Comparison of ENCODE assay signal across 17 cellular contexts in the genomic region with DNA sequence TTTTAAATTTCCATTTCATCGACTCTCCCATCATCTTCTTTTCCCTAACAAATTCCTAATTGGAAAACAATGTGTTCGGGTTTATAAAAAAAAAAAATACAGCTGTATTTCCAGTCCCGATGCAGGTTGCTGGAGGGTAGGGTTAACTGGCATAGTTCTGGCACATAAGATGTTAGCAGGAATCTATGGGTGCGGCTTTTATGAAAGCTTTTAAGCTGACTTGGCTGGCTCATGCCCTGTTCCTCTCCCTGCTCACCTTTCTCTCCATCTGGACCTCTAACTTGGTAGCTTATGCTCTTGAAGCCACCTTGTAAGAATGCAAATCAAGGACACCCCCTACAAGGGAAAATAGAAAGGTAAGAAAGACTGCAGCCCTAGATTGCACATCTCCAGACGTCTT. TPM values are rescaled to one million over a fixed set of nuclear protein-coding genes. Genes with fewer than 3 reads are reported as not detected.
DNase-seq lines count a peak whose midpoint lies in the region; ATAC-seq and TF ChIP-seq lines count a peak whose summit lies in the region.
"Had no signal": no experiment of that assay in that cellular context is flagged by ENCODE, and none has a peak within 500 bp of the region (broad histone marks: within the 10 kb centered on the region; RNA-seq: fewer than 3 reads in every experiment).

No MANE protein-coding gene starts in this region.

- no peaks in the 10 kb centered on the region for H3K9me3 Mint-ChIP-seq in immature natural killer cell

- no peak overlapping the region for H3K4me3 Mint-ChIP-seq in immature natural killer cell

- H3K4me1 Mint-ChIP-seq in immature natural killer cell = peaks cover 3 to 6% of the 10 kb centered on the region in 2 donors

- H3K27me3 Mint-ChIP-seq in immature natural killer cell (ENCODE audit: low read depth in 3 of 3) = peaks cover 0 to 2% (median 1%) of the 10 kb centered on the region in 3 donors

- no peaks in the 10 kb centered on the region for H3K36me3 ChIP-seq in mucosa of descending colon (ENCODE audit: low read depth)

- peaks cover 13% of the 10 kb centered on the region for H3K4me1 ChIP-seq in mucosa of descending colon (ENCODE audit: low read depth)

- DNase-seq in NCI-H2171 treated with DMSO at 0.1 percent for 48 hours (lab: John Stamatoyannopoulos, UW) (peak; percentile 32), NCI-H2171 (lab: John Stamatoyannopoulos, UW) (no peak), epithelial cell of esophagus (ENCODE audit: low read depth) (peak; percentile 41), mucosa of descending colon (peak in 1 of 3 donors; percentile 36), SW 1271 (lab: John Stamatoyannopoulos, UW) (no peak), immature natural killer cell (no peak)
- no peak for DNase-seq in stimulated activated CD4-positive, alpha-beta T cell treated with anti-CD3 and anti-CD28 coated beads, Interleukin-12 subunit alpha, Interleukin-12 subunit beta, amount 100 ng/mL, for 4 hours
- no peak for DNase-seq in stimulated activated CD4-positive, alpha-beta T cell treated with anti-CD3 and anti-CD28 coated beads, Interleukin-2, amount 100 ng/mL, for 48 hours
- DNase-seq: C1 segment of cervical spinal cord; DMS53; NCI-H1436 treated with DMSO at 0.1 percent for 48 hours; NCI-H2081 treated with DMSO at 0.1 percent for 48 hours; NCI-H226; NCI-H526; NK-92 treated with Interleukin-12 subunit alpha and Interleukin-12 subunit beta, amount 100 ng/mL, for 24 hours had no signal

- TF ChIP-seq CTCF in epithelial cell of esophagus (IDR thresholded peaks at IDR 0.05; ENCODE audit: insufficient read depth, low read depth, low read length, missing control alignments) (no peak), mucosa of descending colon (IDR thresholded peaks at IDR 0.05) (no peak)

- intact Hi-C loops in mucosa of descending colon (cut with DNase I, micrococcal nuclease) = no loop called here

- H3K4me3 ChIP-seq in epithelial cell of esophagus (ENCODE audit: low read length) (no peak overlapping the region), mucosa of descending colon (no peak overlapping the region)
- H3K4me3 ChIP-seq: K562 had no signal

- no peaks in the 10 kb centered on the region for H3K9me3 ChIP-seq in mucosa of descending colon

- H3K27ac Mint-ChIP-seq in immature natural killer cell = no peak overlapping the region

- peak; percentile 66 for ATAC-seq in mucosa of descending colon
- ATAC-seq: HCT116, K562 had no signal

- H3K36me3 Mint-ChIP-seq in immature natural killer cell = no peaks in the 10 kb centered on the region

RNA-seq across cellular contexts. Expression of a gene that starts 33.2 kb away (rescaled TPM):
- total RNA-seq in mucosa of descending colon = 10 to 100 TPM in 2 of 3 donors, 1 to 10 TPM in 1; 9.2 to 17.3 (median 14.4) TPM
- not detected for polyA plus RNA-seq in immature natural killer cell
- total RNA-seq: K562 had no signal
- polyA plus RNA-seq: K562 had no signal

Comparison
In these comparisons a context has a peak if more than half of its experiments do, and no peak if none do; other contexts are left out.
1. DNase-seq: peak in NCI-H2171 treated with DMSO at 0.1 percent for 48 hours (single experiment) and epithelial cell of esophagus (single experiment); none in NCI-H2171 (single experiment), stimulated activated CD4-positive, alpha-beta T cell treated with anti-CD3 and anti-CD28 coated beads, Interleukin-12 subunit alpha, Interleukin-12 subunit beta, amount 100 ng/mL, for 4 hours (single experiment), SW 1271 (0 of 2), stimulated activated CD4-positive, alpha-beta T cell treated with anti-CD3 and anti-CD28 coated beads, Interleukin-2, amount 100 ng/mL, for 48 hours (0 of 2) and immature natural killer cell (0 of 3).